Comparison of ENCODE assay signal across 1 cellular context in genomic region chr4:53354012-53354722, GRCh38.
TF ChIP-seq lines count a peak whose summit lies in the region.

No MANE protein-coding gene starts in this region.

TF ChIP-seq in K562, 482 proteins besides CTCF, POLR2A, EP300 and RAD21:
- TF ChIP-seq, protein P1, sequence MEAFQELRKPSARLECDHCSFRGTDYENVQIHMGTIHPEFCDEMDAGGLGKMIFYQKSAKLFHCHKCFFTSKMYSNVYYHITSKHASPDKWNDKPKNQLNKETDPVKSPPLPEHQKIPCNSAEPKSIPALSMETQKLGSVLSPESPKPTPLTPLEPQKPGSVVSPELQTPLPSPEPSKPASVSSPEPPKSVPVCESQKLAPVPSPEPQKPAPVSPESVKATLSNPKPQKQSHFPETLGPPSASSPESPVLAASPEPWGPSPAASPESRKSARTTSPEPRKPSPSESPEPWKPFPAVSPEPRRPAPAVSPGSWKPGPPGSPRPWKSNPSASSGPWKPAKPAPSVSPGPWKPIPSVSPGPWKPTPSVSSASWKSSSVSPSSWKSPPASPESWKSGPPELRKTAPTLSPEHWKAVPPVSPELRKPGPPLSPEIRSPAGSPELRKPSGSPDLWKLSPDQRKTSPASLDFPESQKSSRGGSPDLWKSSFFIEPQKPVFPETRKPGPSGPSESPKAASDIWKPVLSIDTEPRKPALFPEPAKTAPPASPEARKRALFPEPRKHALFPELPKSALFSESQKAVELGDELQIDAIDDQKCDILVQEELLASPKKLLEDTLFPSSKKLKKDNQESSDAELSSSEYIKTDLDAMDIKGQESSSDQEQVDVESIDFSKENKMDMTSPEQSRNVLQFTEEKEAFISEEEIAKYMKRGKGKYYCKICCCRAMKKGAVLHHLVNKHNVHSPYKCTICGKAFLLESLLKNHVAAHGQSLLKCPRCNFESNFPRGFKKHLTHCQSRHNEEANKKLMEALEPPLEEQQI (IDR thresholded peaks at IDR 0.05) = no peak
- no peak for TF ChIP-seq PHF21A (IDR thresholded peaks at IDR 0.05; ENCODE audit: borderline replicate concordance, low read depth)
- no peak for TF ChIP-seq ZNF277 (CRISPR knock-in tag; IDR thresholded peaks at IDR 0.05; ENCODE audit: borderline replicate concordance)
- 0 out of 2 replicates have a peak, but pooled peaks have one; percentile 33 for TF ChIP-seq CBX5 (IDR thresholded peaks at IDR 0.05; ENCODE audit: borderline replicate concordance, low read depth)
- no peak for TF ChIP-seq PTTG1 (tag; IDR thresholded peaks at IDR 0.05; ENCODE audit: low read depth)
- TF ChIP-seq RBM25 (IDR thresholded peaks at IDR 0.05; ENCODE audit: low read depth, low read length, severe bottlenecking) = no peak
- no peak for TF ChIP-seq ZNF217 (CRISPR knock-in tag; IDR thresholded peaks at IDR 0.05)
